20 cellular contexts compared by ENCODE assay signal in genomic region chr2:134772493-134773169, GRCh38. TPM values are rescaled to one million over a fixed set of nuclear protein-coding genes. Genes with fewer than 3 reads are reported as not detected.
"Had no signal": no experiment of that assay in that cellular context is flagged by ENCODE, and none has a peak within 500 bp of the region (broad histone marks: within the 10 kb centered on the region; RNA-seq: fewer than 3 reads in every experiment).

No MANE protein-coding gene starts in this region.

- H3K4me3 ChIP-seq: ascending aorta, breast epithelium, gastroesophageal sphincter, right atrium auricular region, skin epidermis, tibial nerve had no signal

- ATAC-seq: activated naive CD8-positive, alpha-beta T cell treated with anti-CD3 and anti-CD28 coated beads, Interleukin-2, amount 50 U/mL, for 24 hours; activated T-helper 17 cell treated with anti-CD3 and anti-CD28 coated beads, Interleukin-2, amount 50 U/mL, for 72 hours; gastroesophageal sphincter; natural killer cell had no signal

- H3K27ac ChIP-seq: ascending aorta, breast epithelium, gastroesophageal sphincter, right atrium auricular region, skin epidermis, tibial nerve, VCaP had no signal

- H3K4me3 Mint-ChIP-seq: activated naive CD4-positive, alpha-beta T cell treated with anti-CD3 and anti-CD28 coated beads for 36 hours; activated naive CD8-positive, alpha-beta T cell treated with anti-CD3 and anti-CD28 coated beads, Interleukin-2, amount 50 U/mL, for 24 hours; activated T-helper 17 cell treated with anti-CD3 and anti-CD28 coated beads, Interleukin-2, amount 50 U/mL, for 72 hours; dendritic cell treated with granulocyte-macrophage colony-stimulating factor and Interleukin-4, amounts not matched to agents 40 ng/mL and 50 ng/mL, for 4 days; memory B cell; natural killer cell had no signal

- H3K36me3 Mint-ChIP-seq: memory B cell, natural killer cell had no signal

- H3K9me3 Mint-ChIP-seq: activated naive CD4-positive, alpha-beta T cell treated with anti-CD3 and anti-CD28 coated beads for 36 hours; activated naive CD8-positive, alpha-beta T cell treated with anti-CD3 and anti-CD28 coated beads, Interleukin-2, amount 50 U/mL, for 24 hours; activated T-helper 17 cell treated with anti-CD3 and anti-CD28 coated beads, Interleukin-2, amount 50 U/mL, for 72 hours; dendritic cell treated with granulocyte-macrophage colony-stimulating factor and Interleukin-4, amounts not matched to agents 40 ng/mL and 50 ng/mL, for 4 days; memory B cell; natural killer cell had no signal

- H3K36me3 ChIP-seq: ascending aorta, breast epithelium, gastroesophageal sphincter, right atrium auricular region, tibial nerve had no signal

- H3K9me3 ChIP-seq: ascending aorta, breast epithelium, gastroesophageal sphincter, right atrium auricular region, tibial nerve had no signal

- H3K27me3 Mint-ChIP-seq: activated T-helper 17 cell treated with anti-CD3 and anti-CD28 coated beads, Interleukin-2, amount 50 U/mL, for 72 hours; memory B cell had no signal

- H3K27me3 ChIP-seq: ascending aorta, breast epithelium, gastroesophageal sphincter, right atrium auricular region, tibial nerve had no signal

- DNase-seq: activated CD4-positive, alpha-beta T cell treated with anti-CD3 and anti-CD28 coated beads, Interleukin-2, amount 50 U/mL, for 48 hours; activated naive CD4-positive, alpha-beta T cell treated with anti-CD3 and anti-CD28 coated beads for 36 hours; activated naive CD8-positive, alpha-beta T cell treated with anti-CD3 and anti-CD28 coated beads, Interleukin-2, amount 50 U/mL, for 24 hours; effector memory CD4-positive, alpha-beta T cell; kidney glomerular epithelial cell; left ventricle myocardium superior; natural killer cell; stimulated activated CD4-positive, alpha-beta T cell treated with anti-CD3 and anti-CD28 coated beads, Interleukin-4, amount 100 ng/mL, for 24 hours; stimulated activated naive CD4-positive, alpha-beta T cell; T1000 had no signal

- H3K27ac Mint-ChIP-seq: activated naive CD4-positive, alpha-beta T cell treated with anti-CD3 and anti-CD28 coated beads for 36 hours; activated naive CD8-positive, alpha-beta T cell treated with anti-CD3 and anti-CD28 coated beads, Interleukin-2, amount 50 U/mL, for 24 hours; activated T-helper 17 cell treated with anti-CD3 and anti-CD28 coated beads, Interleukin-2, amount 50 U/mL, for 72 hours; dendritic cell treated with granulocyte-macrophage colony-stimulating factor and Interleukin-4, amounts not matched to agents 40 ng/mL and 50 ng/mL, for 4 days; natural killer cell had no signal

- H3K4me1 ChIP-seq: ascending aorta, breast epithelium, gastroesophageal sphincter, tibial nerve had no signal

- H3K4me1 Mint-ChIP-seq: activated T-helper 17 cell treated with anti-CD3 and anti-CD28 coated beads, Interleukin-2, amount 50 U/mL, for 72 hours; memory B cell had no signal

RNA-seq across cellular contexts. Expression of gene TMEM163, which starts 53.8 kb away (rescaled TPM):
- total RNA-seq: activated naive CD4-positive, alpha-beta T cell treated with anti-CD3 and anti-CD28 coated beads for 36 hours; ascending aorta; tibial nerve had no signal
